ENCODE assay signal across 13 cellular contexts in the genomic region with DNA sequence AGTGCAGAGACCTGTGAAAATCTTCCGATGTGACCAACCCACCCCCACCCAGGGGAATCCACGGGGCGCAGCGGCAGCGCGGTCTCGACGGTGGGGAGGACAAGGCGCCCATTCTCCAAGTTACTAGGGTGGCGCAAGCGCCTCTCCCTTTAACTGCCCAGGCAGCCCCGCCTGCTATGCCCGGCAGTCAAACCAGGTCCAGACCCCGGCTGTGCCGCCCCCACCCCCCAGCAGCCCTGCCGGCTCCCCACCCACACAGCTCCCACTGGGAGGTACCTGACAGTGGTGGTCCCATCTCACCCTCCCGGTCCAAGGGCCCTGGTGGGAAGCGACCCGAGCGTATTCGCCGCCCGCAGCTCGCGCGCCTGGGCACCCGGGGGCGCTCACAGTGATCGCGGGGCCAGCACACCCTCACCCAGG. TPM values are rescaled to one million over a fixed set of nuclear protein-coding genes. Genes with fewer than 3 reads are reported as not detected.
DNase-seq lines count a peak whose midpoint lies in the region; ATAC-seq and TF ChIP-seq lines count a peak whose summit lies in the region.
"Had no signal": no experiment of that assay in that cellular context is flagged by ENCODE, and none has a peak within 500 bp of the region (broad histone marks: within the 10 kb centered on the region; RNA-seq: fewer than 3 reads in every experiment).

No MANE protein-coding gene starts in this region.

- peak overlapping the region in 4 of 10 experiments; percentile 14 to 51 (median 28); a peak in 1 of 20 replicates for H3K4me3 ChIP-seq in BLaER1 treated with 17β-estradiol and CSF1 and Interleukin-3, amounts not matched to agents 10 nM and 100 nM
- H3K4me3 ChIP-seq in GM23338 (peak overlapping the region; percentile 68), duodenal mucosa (ENCODE audit: low read depth in 1 of 2, low read length in 2 of 2) (peak overlapping the region; percentile 69 to 76), SJCRH30 (no peak overlapping the region)
- H3K4me3 ChIP-seq: psoas muscle had no signal

- no peaks in the 10 kb centered on the region for H3F3A ChIP-seq in GM23338 (replicated peaks; ENCODE audit: low read depth)

- H4K20me1 ChIP-seq in BLaER1 treated with 17β-estradiol and CSF1 and Interleukin-3, amounts not matched to agents 10 nM and 100 nM: peaks cover 0 to 9% (median 0%) of the 10 kb centered on the region in 11 experiments; a peak in 8 of 22 replicates
- H4K20me1 ChIP-seq in GM23338 (replicated peaks; ENCODE audit: insufficient read depth): no peaks in the 10 kb centered on the region

- no peaks in the 10 kb centered on the region for H3K79me2 ChIP-seq in GM23338 (replicated peaks; ENCODE audit: insufficient read depth)

- H3K4me1 ChIP-seq in BLaER1 treated with 17β-estradiol and CSF1 and Interleukin-3, amounts not matched to agents 10 nM and 100 nM: peaks cover 38 to 46% (median 41%) of the 10 kb centered on the region in 10 experiments
- H3K4me1 ChIP-seq in GM23338 (ENCODE audit: insufficient read depth): no peaks in the 10 kb centered on the region; the same call in 1 of the 2 replicates
- peaks cover 54 to 56% of the 10 kb centered on the region in 2 donors for H3K4me1 ChIP-seq in duodenal mucosa (ENCODE audit: control insufficient read depth in 1 of 2, insufficient read depth in 2 of 2, low read length in 2 of 2)
- no peaks in the 10 kb centered on the region for H3K4me1 ChIP-seq in SJCRH30
- H3K4me1 ChIP-seq: psoas muscle had no signal

- H3K27ac ChIP-seq in BLaER1 treated with 17β-estradiol and CSF1 and Interleukin-3, amounts not matched to agents 10 nM and 100 nM: no peak overlapping the region
- no peak overlapping the region for H3K27ac ChIP-seq in GM23338 (ENCODE audit: low read depth)
- peak overlapping the region; percentile 32 for H3K27ac ChIP-seq in duodenal mucosa (ENCODE audit: low read depth, low read length)
- no peak overlapping the region for H3K27ac ChIP-seq in SJCRH30
- H3K27ac ChIP-seq: psoas muscle had no signal

- H3K27me3 ChIP-seq in BLaER1 treated with 17β-estradiol and CSF1 and Interleukin-3, amounts not matched to agents 10 nM and 100 nM: peaks cover 0 to 37% (median 15%) of the 10 kb centered on the region in 11 experiments; a peak in 18 of 22 replicates
- H3K27me3 ChIP-seq in GM23338 (ENCODE audit: insufficient read depth) (peaks cover 62% of the 10 kb centered on the region), duodenal mucosa (ENCODE audit: control insufficient read depth in 1 of 2, insufficient read depth in 2 of 2, low read length in 2 of 2) (no peaks in the 10 kb centered on the region), SJCRH30 (no peaks in the 10 kb centered on the region)

- no peaks in the 10 kb centered on the region for H3K36me3 Mint-ChIP-seq in GM23338 (ENCODE audit: low read depth)
- no peaks in the 10 kb centered on the region for H3K36me3 Mint-ChIP-seq in naive B cell

- no peak overlapping the region for H3K27ac Mint-ChIP-seq in GM23338
- H3K27ac Mint-ChIP-seq in naive B cell: no peak overlapping the region
- H3K27ac Mint-ChIP-seq: T-helper 2 cell treated with Interferon-gamma antibody and Interleukin-4, amounts not matched to agents 5 μg/mL and 100 μg/mL, for 36 hours had no signal

- H3K4me2 ChIP-seq in BLaER1 treated with 17β-estradiol and CSF1 and Interleukin-3, amounts not matched to agents 10 nM and 100 nM: peak overlapping the region; percentile 33 to 60 (median 48); a peak in 14 of 22 replicates
- H3K4me2 ChIP-seq in GM23338: peak overlapping the region; percentile 78

- H3K4me3 Mint-ChIP-seq in GM23338 (peak overlapping the region; percentile 44; the same call in 1 of the 3 replicates), naive B cell (peak overlapping the region in 7 of 8 donors; percentile 35 to 82 (median 58))

- 0 out of 4 replicates have a peak, but pooled peaks of 1 of the 2 experiments have one; percentile 10 for TF ChIP-seq CTCF in GM23338 (conservative IDR thresholded peaks at IDR 0.05; ENCODE audit: low read depth in 2 of 2)

- H3K36me3 ChIP-seq in BLaER1 treated with 17β-estradiol and CSF1 and Interleukin-3, amounts not matched to agents 10 nM and 100 nM: no peaks in the 10 kb centered on the region
- H3K36me3 ChIP-seq in GM23338 (ENCODE audit: insufficient read depth): no peaks in the 10 kb centered on the region
- no peaks in the 10 kb centered on the region for H3K36me3 ChIP-seq in duodenal mucosa (ENCODE audit: control insufficient read depth in 1 of 2, insufficient read depth in 2 of 2, low read length in 2 of 2)
- no peaks in the 10 kb centered on the region for H3K36me3 ChIP-seq in SJCRH30

- peak overlapping the region; percentile 74; the same call in 1 of the 2 replicates for H2AFZ ChIP-seq in GM23338

- H3K9me3 Mint-ChIP-seq in GM23338 (no peaks in the 10 kb centered on the region), naive B cell (peaks cover 0 to 7% (median 2%) of the 10 kb centered on the region in 7 donors)
- H3K9me3 Mint-ChIP-seq: T-helper 2 cell treated with Interferon-gamma antibody and Interleukin-4, amounts not matched to agents 5 μg/mL and 100 μg/mL, for 36 hours had no signal

- H3K9me2 ChIP-seq in GM23338 (ENCODE audit: insufficient read depth): no peaks in the 10 kb centered on the region

- H3K9ac ChIP-seq in BLaER1 treated with 17β-estradiol and CSF1 and Interleukin-3, amounts not matched to agents 10 nM and 100 nM: no peak overlapping the region
- H3K9ac ChIP-seq in duodenal mucosa (ENCODE audit: low read depth in 1 of 2, low read length in 2 of 2): peak overlapping the region; percentile 51 to 59

- H3K4me1 Mint-ChIP-seq in GM23338: no peaks in the 10 kb centered on the region; the same call in 2 of the 3 replicates
- peaks cover 22 to 35% (median 30%) of the 10 kb centered on the region in 3 donors for H3K4me1 Mint-ChIP-seq in naive B cell

- DNase-seq in GM23338 (ENCODE audit: low spot score) (no peak), naive B cell (no peak), NCI-H187 treated with DMSO at 0.1 percent for 48 hours (lab: John Stamatoyannopoulos, UW) (no peak), SJCRH30 (no peak), left lobe of liver (ENCODE audit: low spot score) (no peak), SK-N-DZ (ENCODE audit: low spot score) (no peak)
- DNase-seq: NCI-H2081 had no signal

- H3K9me3 ChIP-seq in BLaER1 treated with 17β-estradiol and CSF1 and Interleukin-3, amounts not matched to agents 10 nM and 100 nM (replicated peaks in 1 of 11): no peaks in the 10 kb centered on the region
- no peaks in the 10 kb centered on the region for H3K9me3 ChIP-seq in duodenal mucosa (ENCODE audit: control insufficient read depth in 1 of 2, low read length in 2 of 2)
- H3K9me3 ChIP-seq in SJCRH30 (replicated peaks): peaks cover 9% of the 10 kb centered on the region; the same call in 1 of the 2 replicates
- H3K9me3 ChIP-seq: psoas muscle had no signal

- ATAC-seq in GM23338 (peak; percentile 12), naive B cell (ENCODE audit: low read depth in 2 of 2) (no peak), left lobe of liver (no peak)

- peaks cover 50% of the 10 kb centered on the region for H3K27me3 Mint-ChIP-seq in GM23338 (ENCODE audit: insufficient read depth, low read depth, poor library complexity)
- H3K27me3 Mint-ChIP-seq in naive B cell: peaks cover 0 to 19% (median 4%) of the 10 kb centered on the region in 3 donors

TF ChIP-seq in GM23338, 12 proteins besides CTCF, POLR2A, EP300 and RAD21 (continues in another document):
- TF ChIP-seq EZH2phosphoT487 (IDR thresholded peaks at IDR 0.05; ENCODE audit: unreplicated experiment) (no peak), POLR2AphosphoS5 (IDR thresholded peaks at IDR 0.05; ENCODE audit: low read depth) (no peak), EZH2 (IDR thresholded peaks at IDR 0.05; ENCODE audit: low read depth, unreplicated experiment) (no peak)

RNA-seq across cellular contexts. Expression of gene TRPM5, which starts 0.4 kb away (rescaled TPM):
- not detected in 2 replicates for total RNA-seq in GM23338 (2014; rRNA removed; shearing (Covaris generic))
- polyA plus RNA-seq in GM23338 (2016; fragmentation: Nextera tagmentation; extraction: Ambion mirVana) (not detected in 2 replicates), naive B cell (ENCODE audit: low read depth in 6 of 6) (not detected)
- not detected in 2 replicates for total RNA-seq in SJCRH30 (2014; rRNA removed; shearing (Covaris generic))
- not detected for total RNA-seq in left lobe of liver
- 0.26 and 0.38 TPM in 2 replicates for polyA plus RNA-seq in SK-N-DZ (2014; cell fraction: cytosol; rRNA removed)
- polyA plus RNA-seq in SK-N-DZ (2014; cell fraction: nucleus; rRNA removed): 2.9 and 3.9 TPM in 2 replicates
- total RNA-seq: fibroblast of lung, psoas muscle, temporal lobe had no signal
- polyA plus RNA-seq: fibroblast of lung, psoas muscle had no signal

RNA-seq across cellular contexts. Expression of gene KCNQ1, which starts 0.9 kb away (rescaled TPM):
- total RNA-seq in GM23338 (2014; rRNA removed; shearing (Covaris generic)): 0.87 and 1.2 TPM in 2 replicates
- 0.45 and 1.1 TPM in 2 replicates for polyA plus RNA-seq in GM23338 (2016; fragmentation: Nextera tagmentation; extraction: Ambion mirVana)
- polyA plus RNA-seq in naive B cell (ENCODE audit: low read depth in 6 of 6): 10 to 100 TPM in 3 of 6 donors, 1 to 10 TPM in 3; 9.3 to 22.6 (median 10.3) TPM
- total RNA-seq in SJCRH30 (2014; rRNA removed; shearing (Covaris generic)): not detected in 2 replicates
- total RNA-seq in left lobe of liver: 2.1 TPM
- polyA plus RNA-seq in SK-N-DZ (2014; cell fraction: cytosol; rRNA removed): not detected in 2 replicates
- not detected in 2 replicates for polyA plus RNA-seq in SK-N-DZ (2014; cell fraction: nucleus; rRNA removed)
- total RNA-seq: fibroblast of lung had no signal
- polyA plus RNA-seq: fibroblast of lung had no signal

RNA-seq across cellular contexts. Expression of gene TSSC4, which starts 43.3 kb away (rescaled TPM):
- total RNA-seq in GM23338 (2014; rRNA removed; shearing (Covaris generic)): 27.7 and 44.3 TPM in 2 replicates
- 27.5 and 31.3 TPM in 2 replicates for polyA plus RNA-seq in GM23338 (2016; fragmentation: Nextera tagmentation; extraction: Ambion mirVana)
- 10 to 100 TPM; 54.7 to 76.0 (median 67.9) TPM for polyA plus RNA-seq in naive B cell (ENCODE audit: low read depth in 6 of 6)
- 26.7 and 31.1 TPM in 2 replicates for total RNA-seq in SJCRH30 (2014; rRNA removed; shearing (Covaris generic))
- total RNA-seq in left lobe of liver: 24.8 TPM
- 61.2 and 72.3 TPM in 2 replicates for polyA plus RNA-seq in SK-N-DZ (2014; cell fraction: cytosol; rRNA removed)
- 62.2 and 69.1 TPM in 2 replicates for polyA plus RNA-seq in SK-N-DZ (2014; cell fraction: nucleus; rRNA removed)

Comparison
In these comparisons a context has a peak if more than half of its experiments do, and no peak if none do; other contexts are left out.
1. H3K9ac ChIP-seq: peak in duodenal mucosa (2 of 2); none in BLaER1 treated with 17β-estradiol and CSF1 and Interleukin-3, amounts not matched to agents 10 nM and 100 nM (0 of 11).